17 cellular contexts compared by ENCODE assay signal in genomic region chr17:17176341-17176740, GRCh38. TPM values are rescaled to one million over a fixed set of nuclear protein-coding genes. Genes with fewer than 3 reads are reported as not detected.
DNase-seq lines count a peak whose midpoint lies in the region; ATAC-seq and TF ChIP-seq lines count a peak whose summit lies in the region.
"Had no signal": no experiment of that assay in that cellular context is flagged by ENCODE, and none has a peak within 500 bp of the region (broad histone marks: within the 10 kb centered on the region; RNA-seq: fewer than 3 reads in every experiment).

No MANE protein-coding gene starts in this region.

- H3K9me3 Mint-ChIP-seq in natural killer cell treated with Interleukin-12 subunit alpha and Interleukin-12 subunit beta and Interleukin-15 and Interleukin-18, amount 100 ng/mL, for 72 hours = no peaks in the 10 kb centered on the region
- no peaks in the 10 kb centered on the region for H3K9me3 Mint-ChIP-seq in natural killer cell
- H3K9me3 Mint-ChIP-seq in activated naive CD8-positive, alpha-beta T cell treated with anti-CD3 and anti-CD28 coated beads, Interleukin-2, amount 50 U/mL, for 24 hours = no peaks in the 10 kb centered on the region
- H3K9me3 Mint-ChIP-seq in stimulated activated effector memory CD8-positive, alpha-beta T cell treated with anti-CD3 and anti-CD28 coated beads, Interleukin-12 subunit alpha, Interleukin-12 subunit beta, amount 100 ng/mL, for 72 hours = no peaks in the 10 kb centered on the region
- H3K9me3 Mint-ChIP-seq: HFFc6 had no signal

- peaks cover 19 to 38% of the 10 kb centered on the region in 2 donors for H3K4me1 Mint-ChIP-seq in natural killer cell treated with Interleukin-12 subunit alpha and Interleukin-12 subunit beta and Interleukin-15 and Interleukin-18, amount 100 ng/mL, for 72 hours (ENCODE audit: low read depth in 2 of 2)
- H3K4me1 Mint-ChIP-seq in natural killer cell = peaks cover 19 to 23% of the 10 kb centered on the region in 2 donors
- H3K4me1 Mint-ChIP-seq in activated naive CD8-positive, alpha-beta T cell treated with anti-CD3 and anti-CD28 coated beads, Interleukin-2, amount 50 U/mL, for 24 hours = peaks cover 72% of the 10 kb centered on the region
- peaks cover 69% of the 10 kb centered on the region for H3K4me1 Mint-ChIP-seq in stimulated activated effector memory CD8-positive, alpha-beta T cell treated with anti-CD3 and anti-CD28 coated beads, Interleukin-12 subunit alpha, Interleukin-12 subunit beta, amount 100 ng/mL, for 72 hours

- TF ChIP-seq CTCF in natural killer cell (IDR thresholded peaks at IDR 0.05) = no peak

- H3K27me3 Mint-ChIP-seq in natural killer cell treated with Interleukin-12 subunit alpha and Interleukin-12 subunit beta and Interleukin-15 and Interleukin-18, amount 100 ng/mL, for 72 hours = no peaks in the 10 kb centered on the region
- no peaks in the 10 kb centered on the region for H3K27me3 Mint-ChIP-seq in natural killer cell (ENCODE audit: low read depth in 2 of 2)
- no peaks in the 10 kb centered on the region for H3K27me3 Mint-ChIP-seq in activated naive CD8-positive, alpha-beta T cell treated with anti-CD3 and anti-CD28 coated beads, Interleukin-2, amount 50 U/mL, for 24 hours

- H3K36me3 Mint-ChIP-seq in natural killer cell treated with Interleukin-12 subunit alpha and Interleukin-12 subunit beta and Interleukin-15 and Interleukin-18, amount 100 ng/mL, for 72 hours = peaks cover 15% of the 10 kb centered on the region
- no peaks in the 10 kb centered on the region for H3K36me3 Mint-ChIP-seq in natural killer cell
- H3K36me3 Mint-ChIP-seq in activated naive CD8-positive, alpha-beta T cell treated with anti-CD3 and anti-CD28 coated beads, Interleukin-2, amount 50 U/mL, for 24 hours (ENCODE audit: low read depth) = peaks cover 41% of the 10 kb centered on the region
- H3K36me3 Mint-ChIP-seq in stimulated activated effector memory CD8-positive, alpha-beta T cell treated with anti-CD3 and anti-CD28 coated beads, Interleukin-12 subunit alpha, Interleukin-12 subunit beta, amount 100 ng/mL, for 72 hours = peaks cover 97% of the 10 kb centered on the region

- H3K4me3 Mint-ChIP-seq in natural killer cell treated with Interleukin-12 subunit alpha and Interleukin-12 subunit beta and Interleukin-15 and Interleukin-18, amount 100 ng/mL, for 72 hours = no peak overlapping the region
- no peak overlapping the region for H3K4me3 Mint-ChIP-seq in natural killer cell
- no peak overlapping the region for H3K4me3 Mint-ChIP-seq in activated naive CD8-positive, alpha-beta T cell treated with anti-CD3 and anti-CD28 coated beads, Interleukin-2, amount 50 U/mL, for 24 hours
- H3K4me3 Mint-ChIP-seq in stimulated activated effector memory CD8-positive, alpha-beta T cell treated with anti-CD3 and anti-CD28 coated beads, Interleukin-12 subunit alpha, Interleukin-12 subunit beta, amount 100 ng/mL, for 72 hours = peak overlapping the region; percentile 49
- H3K4me3 Mint-ChIP-seq: HFFc6 had no signal

- H3K27ac Mint-ChIP-seq in natural killer cell treated with Interleukin-12 subunit alpha and Interleukin-12 subunit beta and Interleukin-15 and Interleukin-18, amount 100 ng/mL, for 72 hours = peak overlapping the region; percentile 55 to 70
- H3K27ac Mint-ChIP-seq in natural killer cell = no peak overlapping the region
- H3K27ac Mint-ChIP-seq in activated naive CD8-positive, alpha-beta T cell treated with anti-CD3 and anti-CD28 coated beads, Interleukin-2, amount 50 U/mL, for 24 hours = peak overlapping the region; percentile 57
- H3K27ac Mint-ChIP-seq in stimulated activated effector memory CD8-positive, alpha-beta T cell treated with anti-CD3 and anti-CD28 coated beads, Interleukin-12 subunit alpha, Interleukin-12 subunit beta, amount 100 ng/mL, for 72 hours = peak overlapping the region; percentile 91
- H3K27ac Mint-ChIP-seq: HFFc6 had no signal

- ATAC-seq in natural killer cell treated with Interleukin-12 subunit alpha and Interleukin-12 subunit beta and Interleukin-15 and Interleukin-18, amount 100 ng/mL, for 72 hours = no peak
- ATAC-seq in natural killer cell = no peak
- ATAC-seq in activated naive CD8-positive, alpha-beta T cell treated with anti-CD3 and anti-CD28 coated beads, Interleukin-2, amount 50 U/mL, for 24 hours = no peak
- no peak for ATAC-seq in stimulated activated effector memory CD8-positive, alpha-beta T cell treated with anti-CD3 and anti-CD28 coated beads, Interleukin-12 subunit alpha, Interleukin-12 subunit beta, amount 100 ng/mL, for 72 hours

- intact Hi-C loops in natural killer cell (cut with micrococcal nuclease) = no loop called here

- DNase-seq in natural killer cell treated with Interleukin-12 subunit alpha and Interleukin-12 subunit beta and Interleukin-15 and Interleukin-18, amount 100 ng/mL, for 72 hours (ENCODE audit: low spot score) = no peak
- DNase-seq in natural killer cell (no peak), activated gamma-delta T cell (lab: John Stamatoyannopoulos, UW) (no peak), superior temporal gyrus (ENCODE audit: extremely low spot score) (no peak), G401 (ENCODE audit: low spot score) (no peak)
- DNase-seq in activated CD4-positive, alpha-beta T cell treated with anti-CD3 and anti-CD28 coated beads, Interleukin-2, amount 50 U/mL, for 1 hour = peak; percentile 36
- DNase-seq in activated naive CD8-positive, alpha-beta T cell treated with anti-CD3 and anti-CD28 coated beads, Interleukin-2, amount 50 U/mL, for 24 hours = no peak
- DNase-seq in stimulated activated effector memory CD8-positive, alpha-beta T cell treated with anti-CD3 and anti-CD28 coated beads, Interleukin-12 subunit alpha, Interleukin-12 subunit beta, amount 100 ng/mL, for 72 hours (ENCODE audit: low spot score in 2 of 2) = no peak
- DNase-seq: ACHN, cerebellar nuclear complex, COR-L47, HFFc6, midbrain, NCI-H2081, NCI-H526, OCI-M1, ovary had no signal

- in situ Hi-C loops in G401 (cut with HindIII; ENCODE audit: low sequenced_read_pairs) = no loop called here

RNA-seq across cellular contexts. Expression of gene PLD6, which starts 29.8 kb away (rescaled TPM):
- total RNA-seq in natural killer cell treated with Interleukin-12 subunit alpha and Interleukin-12 subunit beta and Interleukin-15 and Interleukin-18, amount 100 ng/mL, for 72 hours = 10 to 100 TPM in 1 of 2 donors, 1 to 10 TPM in 1; 3.4 to 18.2 TPM
- 1 to 10 TPM in 1 of 3 donors, under 1 TPM in 2; 0.45 to 1.7 (median 0.84) TPM for total RNA-seq in natural killer cell
- total RNA-seq in G401 (2014; rRNA removed; shearing (Covaris generic)) = 12.4 and 16.2 TPM in 2 replicates

Comparison
In these comparisons a context has a peak if more than half of its experiments do, and no peak if none do; other contexts are left out.
1. H3K27ac Mint-ChIP-seq: peak in natural killer cell treated with Interleukin-12 subunit alpha and Interleukin-12 subunit beta and Interleukin-15 and Interleukin-18, amount 100 ng/mL, for 72 hours (2 of 2), activated naive CD8-positive, alpha-beta T cell treated with anti-CD3 and anti-CD28 coated beads, Interleukin-2, amount 50 U/mL, for 24 hours (single experiment) and stimulated activated effector memory CD8-positive, alpha-beta T cell treated with anti-CD3 and anti-CD28 coated beads, Interleukin-12 subunit alpha, Interleukin-12 subunit beta, amount 100 ng/mL, for 72 hours (single experiment); none in natural killer cell (0 of 2).